In genomic region chr19:46712768-46713338, GRCh38 we compare ENCODE assay signal across 8 cellular contexts. TPM values are rescaled to one million over a fixed set of nuclear protein-coding genes. Genes with fewer than 3 reads are reported as not detected.
DNase-seq lines count a peak whose midpoint lies in the region; ATAC-seq and TF ChIP-seq lines count a peak whose summit lies in the region.
"Not testable (repeated sequence)": the region's sequence is repeated elsewhere in the genome, so short reads cannot be mapped to it uniquely, and the experiment has no call there.

No MANE protein-coding gene starts in this region.

- H3K4me3 Mint-ChIP-seq in activated CD8-positive, alpha-beta T cell treated with anti-CD3 and anti-CD28 coated beads for 36 hours, result peak overlapping the region; percentile 86
- H3K4me3 Mint-ChIP-seq in activated naive CD8-positive, alpha-beta T cell treated with anti-CD3 and anti-CD28 coated beads, Interleukin-2, amount 50 U/mL, for 24 hours; stimulated activated naive CD8-positive, alpha-beta T cell treated with anti-CD3 and anti-CD28 coated beads, Interleukin-15, Interleukin-2, amounts not matched to agents 100 ng/mL and 50 ng/mL, for 24 hours: not testable (repeated sequence)
- H3K4me3 Mint-ChIP-seq in naive thymus-derived CD8-positive, alpha-beta T cell, result peak overlapping the region; percentile 91 to 97 (median 94)

- WGBS in IMR-90 (ENCODE audit: extremely low coverage in 2 of 2, insufficient read length in 1 of 2), 2 experiments, result no CpG with 5 or more reads among the region's 6 CpGs

- H3K4me3 ChIP-seq in BLaER1 treated with 17β-estradiol and CSF1 and Interleukin-3, amounts not matched to agents 10 nM and 100 nM, result peak overlapping the region in 4 of 10 experiments; percentile 85 to 93 (median 92); a peak in 5 of 20 replicates
- H3K4me3 ChIP-seq in IMR-90 (ENCODE audit: insufficient read depth, low read depth, low read length); RWPE2 (ENCODE audit: severe bottlenecking): not testable (repeated sequence)
- H3K4me3 ChIP-seq in fibroblast of pulmonary artery (replicated peaks; ENCODE audit: low read depth, low read length), result peak overlapping the region; percentile 73

- H3K23ac ChIP-seq in IMR-90 (ENCODE audit: low read depth, low read length), result 0 out of 2 replicates have a peak overlapping the region, but pooled peaks have one; percentile 79

- CTCF ChIA-PET in IMR-90 (lab: Yijun Ruan, JAX), result not testable (repeated sequence)
- CTCF ChIA-PET in activated CD8-positive, alpha-beta T cell treated with anti-CD3 and anti-CD28 coated beads for 36 hours (lab: Charles Lee), result interaction anchor here (2.1 to 5.7 kb wide), 4 partner anchors 10 to 99 kb away, joined by 4 to 75 read pairs (median 26); no protein-coding TSS in a partner anchor

- H3K56ac ChIP-seq in IMR-90 (ENCODE audit: extremely low read depth, insufficient read depth, low read length), result not testable (repeated sequence)

- in situ Hi-C loops in IMR-90 (cut with MboI; ENCODE audit: low sequenced_read_pairs), result not testable (repeated sequence)

- peaks cover 11 to 58% (median 47%) of the 10 kb centered on the region in 11 experiments; a peak in 17 of 22 replicates for H4K20me1 ChIP-seq in BLaER1 treated with 17β-estradiol and CSF1 and Interleukin-3, amounts not matched to agents 10 nM and 100 nM
- not testable (repeated sequence) for H4K20me1 ChIP-seq in IMR-90 (ENCODE audit: insufficient read depth, low read length)

- H2BK15ac ChIP-seq in IMR-90 (ENCODE audit: low read depth, low read length), result not testable (repeated sequence)

- H4K91ac ChIP-seq in IMR-90 (ENCODE audit: insufficient read depth, low read depth, low read length), result not testable (repeated sequence)

- not testable (repeated sequence) for TF ChIP-seq CTCF in IMR-90 (conservative IDR thresholded peaks at IDR 0.05; ENCODE audit: low read depth, low read length); RWPE2 (IDR thresholded peaks at IDR 0.05; ENCODE audit: poor library complexity, severe bottlenecking); activated CD8-positive, alpha-beta T cell treated with anti-CD3 and anti-CD28 coated beads for 36 hours (IDR thresholded peaks at IDR 0.05); fibroblast of pulmonary artery (IDR thresholded peaks at IDR 0.05; ENCODE audit: low read length, missing control alignments)

- DNase-seq in IMR-90; RWPE2 (ENCODE audit: low spot score); activated CD8-positive, alpha-beta T cell treated with anti-CD3 and anti-CD28 coated beads for 36 hours; activated naive CD8-positive, alpha-beta T cell treated with anti-CD3 and anti-CD28 coated beads, Interleukin-2, amount 50 U/mL, for 24 hours; fibroblast of pulmonary artery (ENCODE audit: low read depth); naive thymus-derived CD8-positive, alpha-beta T cell: not testable (repeated sequence)

- not testable (repeated sequence) for TF ChIP-seq POLR2A in IMR-90 (IDR thresholded peaks at IDR 0.05; ENCODE audit: low read depth, low read length)

- H2AK9ac ChIP-seq in IMR-90 (replicated peaks; ENCODE audit: low read depth, low read length, poor library complexity), result not testable (repeated sequence)

- peaks cover 3 to 43% of the 10 kb centered on the region in 2 experiments for H3K79me1 ChIP-seq in IMR-90 (ENCODE audit: low read depth in 1 of 2, low read length in 2 of 2)

- not testable (repeated sequence) for H4K5ac ChIP-seq in IMR-90 (ENCODE audit: low read depth, low read length)

- POLR2A ChIA-PET in IMR-90 (lab: Charles Lee; ENCODE audit: unreplicated experiment), result interaction anchor here (0.8 kb wide), 1 partner anchor 27 kb away, joined by 19 read pairs; no protein-coding TSS in a partner anchor
- POLR2A ChIA-PET in activated CD8-positive, alpha-beta T cell treated with anti-CD3 and anti-CD28 coated beads for 36 hours (lab: Charles Lee), result interaction anchor here (1.2 to 3.6 kb wide), 5 partner anchors 16 to 73 kb away, joined by 3 to 27 read pairs (median 5); partner anchors contain the start of gene SLC1A5
- POLR2A ChIA-PET in naive thymus-derived CD8-positive, alpha-beta T cell (lab: Charles Lee), result interaction anchor here (0.6 to 5.2 kb wide), 6 partner anchors 9 to 366 kb away, joined by 3 to 52 read pairs (median 6); no protein-coding TSS in a partner anchor

- H2BK5ac ChIP-seq in IMR-90 (ENCODE audit: low read depth, low read length, poor library complexity, severe bottlenecking), result not testable (repeated sequence)

- intact Hi-C loops in IMR-90 (cut with micrococcal nuclease); activated CD8-positive, alpha-beta T cell treated with anti-CD3 and anti-CD28 coated beads for 36 hours (cut with micrococcal nuclease): not testable (repeated sequence)

- H3K27me3 ChIP-seq in BLaER1 treated with 17β-estradiol and CSF1 and Interleukin-3, amounts not matched to agents 10 nM and 100 nM; IMR-90 (ENCODE audit: control insufficient read depth, insufficient read depth, low read length); RWPE2 (ENCODE audit: insufficient read depth, poor library complexity, severe bottlenecking): not testable (repeated sequence)

- BruUV-seq in IMR-90 (replicated peaks; lab: Mats Ljungman, UMichigan), result not testable (repeated sequence)

- H2BK120ac ChIP-seq in IMR-90 (ENCODE audit: low read depth, low read length), result not testable (repeated sequence)

- not testable (repeated sequence) for H3K27me3 Mint-ChIP-seq in activated CD8-positive, alpha-beta T cell treated with anti-CD3 and anti-CD28 coated beads for 36 hours; activated naive CD8-positive, alpha-beta T cell treated with anti-CD3 and anti-CD28 coated beads, Interleukin-2, amount 50 U/mL, for 24 hours; naive thymus-derived CD8-positive, alpha-beta T cell; stimulated activated naive CD8-positive, alpha-beta T cell treated with anti-CD3 and anti-CD28 coated beads, Interleukin-15, Interleukin-2, amounts not matched to agents 100 ng/mL and 50 ng/mL, for 24 hours

- H3K9me3 Mint-ChIP-seq in activated CD8-positive, alpha-beta T cell treated with anti-CD3 and anti-CD28 coated beads for 36 hours; activated naive CD8-positive, alpha-beta T cell treated with anti-CD3 and anti-CD28 coated beads, Interleukin-2, amount 50 U/mL, for 24 hours; naive thymus-derived CD8-positive, alpha-beta T cell; stimulated activated naive CD8-positive, alpha-beta T cell treated with anti-CD3 and anti-CD28 coated beads, Interleukin-15, Interleukin-2, amounts not matched to agents 100 ng/mL and 50 ng/mL, for 24 hours: not testable (repeated sequence)

- peaks cover 28 to 54% (median 49%) of the 10 kb centered on the region in 11 experiments for H3K36me3 ChIP-seq in BLaER1 treated with 17β-estradiol and CSF1 and Interleukin-3, amounts not matched to agents 10 nM and 100 nM
- peaks cover 14% of the 10 kb centered on the region for H3K36me3 ChIP-seq in IMR-90 (ENCODE audit: control insufficient read depth, insufficient read depth, low read length)
- H3K36me3 ChIP-seq in RWPE2 (ENCODE audit: low read depth), result peaks cover 27% of the 10 kb centered on the region

- dilution Hi-C loops in IMR-90 (cut with HindIII; ENCODE audit: low sequenced_read_pairs, unreplicated experiment), result not testable (repeated sequence)

- peak overlapping the region in 6 of 11 experiments; percentile 86 to 95 (median 90); a peak in 8 of 22 replicates for H3K27ac ChIP-seq in BLaER1 treated with 17β-estradiol and CSF1 and Interleukin-3, amounts not matched to agents 10 nM and 100 nM
- H3K27ac ChIP-seq in IMR-90 (ENCODE audit: insufficient read depth, low read length), result not testable (repeated sequence)
- H3K27ac ChIP-seq in RWPE2 (ENCODE audit: poor library complexity, severe bottlenecking), result peak overlapping the region; percentile 72

- H3K4ac ChIP-seq in IMR-90 (ENCODE audit: low read depth, low read length), result not testable (repeated sequence)

- H3K27ac Mint-ChIP-seq in activated CD8-positive, alpha-beta T cell treated with anti-CD3 and anti-CD28 coated beads for 36 hours, result peak overlapping the region; percentile 43
- peak overlapping the region; percentile 86 for H3K27ac Mint-ChIP-seq in activated naive CD8-positive, alpha-beta T cell treated with anti-CD3 and anti-CD28 coated beads, Interleukin-2, amount 50 U/mL, for 24 hours
- H3K27ac Mint-ChIP-seq in naive thymus-derived CD8-positive, alpha-beta T cell, result peak overlapping the region; percentile 70 to 99 (median 98)
- H3K27ac Mint-ChIP-seq in stimulated activated naive CD8-positive, alpha-beta T cell treated with anti-CD3 and anti-CD28 coated beads, Interleukin-15, Interleukin-2, amounts not matched to agents 100 ng/mL and 50 ng/mL, for 24 hours, result peak overlapping the region; percentile 89

- peak overlapping the region in 9 of 11 experiments; percentile 95 to 99 (median 98); a peak in 18 of 22 replicates for H3K4me2 ChIP-seq in BLaER1 treated with 17β-estradiol and CSF1 and Interleukin-3, amounts not matched to agents 10 nM and 100 nM
- H3K4me2 ChIP-seq in IMR-90 (ENCODE audit: low read depth, low read length), result not testable (repeated sequence)

- not testable (repeated sequence) for H2AFZ ChIP-seq in IMR-90 (replicated peaks; ENCODE audit: low read length, poor library complexity)

- TF ChIP-seq RAD21 in IMR-90 (IDR thresholded peaks at IDR 0.05; ENCODE audit: low read length), result not testable (repeated sequence)

- not testable (repeated sequence) for H2AK5ac ChIP-seq in IMR-90 (ENCODE audit: low read depth, low read length)

- H3K9me1 ChIP-seq in IMR-90 (ENCODE audit: insufficient read depth, low read length), result not testable (repeated sequence)

- not testable (repeated sequence) for H3K18ac ChIP-seq in IMR-90 (ENCODE audit: low read depth, low read length)

- peaks cover 13% of the 10 kb centered on the region for H3K4me1 Mint-ChIP-seq in activated CD8-positive, alpha-beta T cell treated with anti-CD3 and anti-CD28 coated beads for 36 hours (ENCODE audit: low read depth)
- peaks cover 22% of the 10 kb centered on the region for H3K4me1 Mint-ChIP-seq in activated naive CD8-positive, alpha-beta T cell treated with anti-CD3 and anti-CD28 coated beads, Interleukin-2, amount 50 U/mL, for 24 hours
- H3K4me1 Mint-ChIP-seq in naive thymus-derived CD8-positive, alpha-beta T cell, result peaks cover 8 to 37% (median 31%) of the 10 kb centered on the region in 4 donors
- H3K4me1 Mint-ChIP-seq in stimulated activated naive CD8-positive, alpha-beta T cell treated with anti-CD3 and anti-CD28 coated beads, Interleukin-15, Interleukin-2, amounts not matched to agents 100 ng/mL and 50 ng/mL, for 24 hours (ENCODE audit: low read depth), result peaks cover 19% of the 10 kb centered on the region

- not testable (repeated sequence) for H2BK20ac ChIP-seq in IMR-90 (ENCODE audit: low read depth, low read length)

- peaks cover 21 to 60% (median 56%) of the 10 kb centered on the region in 10 experiments for H3K4me1 ChIP-seq in BLaER1 treated with 17β-estradiol and CSF1 and Interleukin-3, amounts not matched to agents 10 nM and 100 nM
- not testable (repeated sequence) for H3K4me1 ChIP-seq in IMR-90 (ENCODE audit: control insufficient read depth, insufficient read depth, low read length); RWPE2 (ENCODE audit: insufficient read depth, poor library complexity, severe bottlenecking)

- peaks cover 33% of the 10 kb centered on the region for H3K36me3 Mint-ChIP-seq in activated CD8-positive, alpha-beta T cell treated with anti-CD3 and anti-CD28 coated beads for 36 hours (ENCODE audit: low read depth)
- H3K36me3 Mint-ChIP-seq in activated naive CD8-positive, alpha-beta T cell treated with anti-CD3 and anti-CD28 coated beads, Interleukin-2, amount 50 U/mL, for 24 hours (ENCODE audit: low read depth), result peaks cover 17% of the 10 kb centered on the region
- peaks cover 0 to 36% (median 3%) of the 10 kb centered on the region in 3 donors for H3K36me3 Mint-ChIP-seq in naive thymus-derived CD8-positive, alpha-beta T cell
- peaks cover 17% of the 10 kb centered on the region for H3K36me3 Mint-ChIP-seq in stimulated activated naive CD8-positive, alpha-beta T cell treated with anti-CD3 and anti-CD28 coated beads, Interleukin-15, Interleukin-2, amounts not matched to agents 100 ng/mL and 50 ng/mL, for 24 hours (ENCODE audit: low read depth)

- H3K14ac ChIP-seq in IMR-90 (replicated peaks; ENCODE audit: low read depth, low read length), result not testable (repeated sequence)

- H3K9ac ChIP-seq in BLaER1 treated with 17β-estradiol and CSF1 and Interleukin-3, amounts not matched to agents 10 nM and 100 nM, result peak overlapping the region in 8 of 11 experiments; percentile 7 to 93 (median 84); a peak in 12 of 22 replicates
- H3K9ac ChIP-seq in IMR-90 (ENCODE audit: low read depth, low read length), result not testable (repeated sequence)

- not testable (repeated sequence) for ATAC-seq in IMR-90 (ENCODE audit: low read depth); RWPE2 (ENCODE audit: low read depth); activated CD8-positive, alpha-beta T cell treated with anti-CD3 and anti-CD28 coated beads for 36 hours; activated naive CD8-positive, alpha-beta T cell treated with anti-CD3 and anti-CD28 coated beads, Interleukin-2, amount 50 U/mL, for 24 hours; naive thymus-derived CD8-positive, alpha-beta T cell

- not testable (repeated sequence) for H3K9me3 ChIP-seq in BLaER1 treated with 17β-estradiol and CSF1 and Interleukin-3, amounts not matched to agents 10 nM and 100 nM (replicated peaks in 1 of 11); IMR-90 (ENCODE audit: control insufficient read depth, insufficient read depth, low read length); RWPE2 (ENCODE audit: severe bottlenecking)

- not testable (repeated sequence) for H4K8ac ChIP-seq in IMR-90 (ENCODE audit: low read depth in 2 of 2, low read length in 2 of 2)

RNA-seq across cellular contexts. Expression of gene PRKD2, which starts 4.1 kb away (rescaled TPM):
- 9.9 and 10.0 TPM in 2 replicates for total RNA-seq in IMR-90 (2012; rRNA removed)
- 18.8 and 19.6 TPM in 2 replicates for polyA plus RNA-seq in IMR-90 (2012; rRNA removed)
- polyA plus RNA-seq in IMR-90 (2012; cell fraction: cytosol; rRNA removed), result 8.8 and 25.6 TPM in 2 replicates
- polyA plus RNA-seq in IMR-90 (2012; cell fraction: nucleus; rRNA removed; ENCODE audit: low replicate concordance), result 44.4 and 97.9 TPM in 2 replicates
- total RNA-seq in activated CD8-positive, alpha-beta T cell treated with anti-CD3 and anti-CD28 coated beads for 36 hours, result 10 to 100 TPM; 81.1 to 86.0 TPM
- total RNA-seq in naive thymus-derived CD8-positive, alpha-beta T cell, result 100 to 1,000 TPM in 1 of 2 experiments, 10 to 100 TPM in 1; 92.6 to 102 TPM
- 10 to 100 TPM; 28.6 to 79.7 (median 37.1) TPM for polyA plus RNA-seq in naive thymus-derived CD8-positive, alpha-beta T cell

RNA-seq across cellular contexts. Expression of gene FKRP, which starts 33.0 kb away (rescaled TPM):
- 5.8 and 6.1 TPM in 2 replicates for total RNA-seq in IMR-90 (2012; rRNA removed)
- 25.3 and 28.5 TPM in 2 replicates for polyA plus RNA-seq in IMR-90 (2012; rRNA removed)
- polyA plus RNA-seq in IMR-90 (2012; cell fraction: cytosol; rRNA removed), result 22.3 and 36.1 TPM in 2 replicates
- 50.3 and 64.5 TPM in 2 replicates for polyA plus RNA-seq in IMR-90 (2012; cell fraction: nucleus; rRNA removed; ENCODE audit: low replicate concordance)
- total RNA-seq in activated CD8-positive, alpha-beta T cell treated with anti-CD3 and anti-CD28 coated beads for 36 hours, result 10 to 100 TPM in 1 of 2 experiments, 1 to 10 TPM in 1; 7.7 to 10.1 TPM
- total RNA-seq in naive thymus-derived CD8-positive, alpha-beta T cell, result 10 to 100 TPM; 22.8 to 23.8 TPM
- polyA plus RNA-seq in naive thymus-derived CD8-positive, alpha-beta T cell, result 1 to 10 TPM; 2.6 to 8.7 (median 4.8) TPM

RNA-seq across cellular contexts. Expression of gene STRN4, which starts 33.4 kb away (rescaled TPM):
- total RNA-seq in IMR-90 (2012; rRNA removed), result 36.7 and 37.8 TPM in 2 replicates
- 112 and 127 TPM in 2 replicates for polyA plus RNA-seq in IMR-90 (2012; rRNA removed)
- 111 and 127 TPM in 2 replicates for polyA plus RNA-seq in IMR-90 (2012; cell fraction: cytosol; rRNA removed)
- 158 and 365 TPM in 2 replicates for polyA plus RNA-seq in IMR-90 (2012; cell fraction: nucleus; rRNA removed; ENCODE audit: low replicate concordance)
- total RNA-seq in activated CD8-positive, alpha-beta T cell treated with anti-CD3 and anti-CD28 coated beads for 36 hours, result 10 to 100 TPM; 52.5 to 63.5 TPM
- total RNA-seq in naive thymus-derived CD8-positive, alpha-beta T cell, result 10 to 100 TPM; 78.6 to 81.9 TPM
- polyA plus RNA-seq in naive thymus-derived CD8-positive, alpha-beta T cell, result 10 to 100 TPM in 2 of 3 donors, 1 to 10 TPM in 1; 8.2 to 25.7 (median 12.0) TPM

RNA-seq across cellular contexts. Expression of gene DACT3, which starts 51.9 kb away (rescaled TPM):
- total RNA-seq in IMR-90 (2012; rRNA removed), result 1.6 and 1.9 TPM in 2 replicates
- 4.9 and 5.7 TPM in 2 replicates for polyA plus RNA-seq in IMR-90 (2012; rRNA removed)
- 3.0 and 6.6 TPM in 2 replicates for polyA plus RNA-seq in IMR-90 (2012; cell fraction: cytosol; rRNA removed)
- polyA plus RNA-seq in IMR-90 (2012; cell fraction: nucleus; rRNA removed; ENCODE audit: low replicate concordance), result 6.5 and 7.5 TPM in 2 replicates
- total RNA-seq in activated CD8-positive, alpha-beta T cell treated with anti-CD3 and anti-CD28 coated beads for 36 hours, result 1 to 10 TPM; 5.8 to 6.1 TPM
- under 1 TPM in 1 of 2 experiments, not detected in 1; 0.13 TPM for total RNA-seq in naive thymus-derived CD8-positive, alpha-beta T cell
- polyA plus RNA-seq in naive thymus-derived CD8-positive, alpha-beta T cell, result under 1 TPM in 1 of 3 donors, not detected in 2; 0.13 TPM

Comparison
In these comparisons a context has a peak if more than half of its experiments do, and no peak if none do; other contexts are left out.
1. H3K27ac Mint-ChIP-seq: peak in every context shown above with its lines; median percentile 98 in naive thymus-derived CD8-positive, alpha-beta T cell; 89 in stimulated activated naive CD8-positive, alpha-beta T cell treated with anti-CD3 and anti-CD28 coated beads, Interleukin-15, Interleukin-2, amounts not matched to agents 100 ng/mL and 50 ng/mL, for 24 hours; 86 in activated naive CD8-positive, alpha-beta T cell treated with anti-CD3 and anti-CD28 coated beads, Interleukin-2, amount 50 U/mL, for 24 hours; 43 in activated CD8-positive, alpha-beta T cell treated with anti-CD3 and anti-CD28 coated beads for 36 hours.